Comparison of ENCODE assay signal across 35 cellular contexts in the genomic region with DNA sequence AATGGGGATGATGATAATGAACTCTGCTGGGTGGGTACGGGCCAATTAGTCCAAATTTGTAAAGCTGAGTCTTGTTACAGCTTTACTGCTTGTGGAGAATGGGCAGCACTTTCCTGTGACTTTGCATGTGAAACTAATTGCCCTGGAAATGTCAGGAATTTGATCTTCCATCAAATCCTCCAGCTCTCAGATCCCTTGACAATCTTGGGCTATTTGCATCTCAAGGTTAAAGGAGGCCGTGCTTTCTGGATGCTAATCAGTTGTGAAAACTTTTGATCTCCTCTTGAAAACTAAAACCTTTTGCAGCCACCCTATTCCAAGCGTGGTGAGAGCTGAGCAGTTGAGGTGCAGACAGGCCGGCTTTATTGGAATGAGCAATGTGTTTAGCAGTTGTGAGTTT.
DNase-seq lines count a peak whose midpoint lies in the region; ATAC-seq, FAIRE-seq and TF ChIP-seq lines count a peak whose summit lies in the region.
"Had no signal": no experiment of that assay in that cellular context is flagged by ENCODE, and none has a peak within 500 bp of the region (broad histone marks: within the 10 kb centered on the region; RNA-seq: fewer than 3 reads in every experiment).

No MANE protein-coding gene starts in this region.

- H3K9ac ChIP-seq in HepG2 (ENCODE audit: insufficient read depth, low read depth, low read length) (no peak overlapping the region), endodermal cell (ENCODE audit: extremely low read depth, low read length, poor library complexity, severe bottlenecking) (no peak overlapping the region), mucosa of rectum (ENCODE audit: low read depth in 1 of 2, low read length in 2 of 2) (no peak overlapping the region)
- H3K9ac ChIP-seq: KMS-11 had no signal

- H3K27ac ChIP-seq in HepG2 (ENCODE audit: extremely low read length, insufficient read depth, low read length) (no peak overlapping the region), right lobe of liver (peak overlapping the region in 1 of 3 donors; percentile 67), endodermal cell (ENCODE audit: low read depth, low read length) (no peak overlapping the region), mucosa of rectum (ENCODE audit: low read depth in 2 of 2, low read length in 2 of 2) (peak overlapping the region; percentile 17 to 73)
- H3K27ac ChIP-seq: 22Rv1, adrenal gland, C4-2B, dorsolateral prefrontal cortex, heart right ventricle, KMS-11, neutrophil had no signal

- peak overlapping the region; percentile 64 for H3K27ac Mint-ChIP-seq in endodermal cell
- H3K27ac Mint-ChIP-seq: activated CD4-positive, alpha-beta memory T cell treated with anti-CD3 and anti-CD28 coated beads, Interleukin-2, amount 10 ng/mL, durations not matched to agents 7 days and 5 days; activated naive CD4-positive, alpha-beta T cell treated with anti-CD3 and anti-CD28 coated beads for 36 hours; activated T-helper 1 cell treated with anti-CD3 and anti-CD28 coated beads, Interleukin-12 subunit alpha, Interleukin-12 subunit beta, Interleukin-2, Interleukin-4 antibody, amounts not matched to agents 30 ng/mL and 10 ng/mL and 1 ng/mL, durations not matched to agents 14 hours and 24 hours and 36 hours; immature natural killer cell; stimulated activated effector memory CD8-positive, alpha-beta T cell treated with anti-CD3 and anti-CD28 coated beads, Interleukin-12 subunit alpha, Interleukin-12 subunit beta, amount 100 ng/mL, for 72 hours had no signal

- H3K79me2 ChIP-seq in HepG2 (ENCODE audit: insufficient read depth, low read length), result no peaks in the 10 kb centered on the region

- in situ Hi-C loops in HepG2 (cut with HindIII; ENCODE audit: extremely low pct_ligation_motif_present, low pct_unique_long_range_greater_than_20kb), result no loop called here

- H3K4me1 Mint-ChIP-seq in endodermal cell, result peaks cover 44% of the 10 kb centered on the region
- H3K4me1 Mint-ChIP-seq: immature natural killer cell had no signal

- no peaks in the 10 kb centered on the region for H3K9me3 Mint-ChIP-seq in endodermal cell
- H3K9me3 Mint-ChIP-seq: activated CD4-positive, alpha-beta memory T cell treated with anti-CD3 and anti-CD28 coated beads, Interleukin-2, amount 10 ng/mL, durations not matched to agents 7 days and 5 days; activated naive CD4-positive, alpha-beta T cell treated with anti-CD3 and anti-CD28 coated beads for 36 hours; activated T-helper 1 cell treated with anti-CD3 and anti-CD28 coated beads, Interleukin-12 subunit alpha, Interleukin-12 subunit beta, Interleukin-2, Interleukin-4 antibody, amounts not matched to agents 30 ng/mL and 10 ng/mL and 1 ng/mL, durations not matched to agents 14 hours and 24 hours and 36 hours; brain; stimulated activated effector memory CD8-positive, alpha-beta T cell treated with anti-CD3 and anti-CD28 coated beads, Interleukin-12 subunit alpha, Interleukin-12 subunit beta, amount 100 ng/mL, for 72 hours had no signal

- DNase-seq in HepG2 (ENCODE audit: low spot score) (no peak), right lobe of liver (no peak), endodermal cell (peak; percentile 73), dedifferentiated amniotic fluid mesenchymal stem cell (ENCODE audit: extremely low spot score) (no peak), NAMALWA (ENCODE audit: low spot score) (no peak)
- no peak for DNase-seq in stimulated activated CD4-positive, alpha-beta T cell treated with anti-CD3 and anti-CD28 coated beads, Interleukin-4, amount 100 ng/mL, for 1 hour
- DNase-seq: activated CD4-positive, alpha-beta memory T cell treated with anti-CD3 and anti-CD28 coated beads, Interleukin-2, amount 10 ng/mL, durations not matched to agents 7 days and 5 days; activated CD8-positive, alpha-beta memory T cell treated with anti-CD3 and anti-CD28 coated beads, Interleukin-2, amount 50 U/mL, for 4 hours; activated naive CD4-positive, alpha-beta T cell treated with anti-CD3 and anti-CD28 coated beads for 36 hours; adrenal gland; cerebellar nuclear complex; COR-L47; dorsolateral prefrontal cortex; heart right ventricle; immature natural killer cell; mammary epithelial cell; MG63; NCI-H1105 treated with DMSO at 0.1 percent for 48 hours; NCI-H2029; NCI-H526 treated with DMSO at 0.1 percent for 48 hours; Right ventricle myocardium superior; stimulated activated CD4-positive, alpha-beta T cell treated with anti-CD3 and anti-CD28 coated beads, Interleukin-15, amount 100 ng/mL, for 24 hours; trophoblast cell had no signal

- no peaks in the 10 kb centered on the region for H3K27me3 Mint-ChIP-seq in endodermal cell (ENCODE audit: insufficient read depth)
- H3K27me3 Mint-ChIP-seq: brain had no signal

- POLR2A ChIA-PET in HepG2 (lab: Yijun Ruan, JAX), result no interaction called here

- no peak for FAIRE-seq in HepG2 (lab: Jason Lieb, UNC)
- FAIRE-seq: frontal cortex, HTR-8/SVneo had no signal

- TF ChIP-seq CTCF in HepG2 (CRISPR knock-in tag; IDR thresholded peaks at IDR 0.05) (no peak), right lobe of liver (IDR thresholded peaks at IDR 0.05) (no peak), endodermal cell (conservative IDR thresholded peaks at IDR 0.05) (no peak)

- no peak overlapping the region for H2AFZ ChIP-seq in HepG2 (ENCODE audit: low read length)

- H3K4me1 ChIP-seq in HepG2 (ENCODE audit: insufficient read depth, low read length) (peaks cover 24% of the 10 kb centered on the region), right lobe of liver (peaks cover 0 to 26% (median 3%) of the 10 kb centered on the region in 4 donors), endodermal cell (ENCODE audit: control insufficient read depth, insufficient read depth, low read length) (peaks cover 20% of the 10 kb centered on the region), mucosa of rectum (ENCODE audit: control insufficient read depth in 2 of 2, insufficient read depth in 2 of 2, low read length in 2 of 2) (peaks cover 3 to 25% of the 10 kb centered on the region in 2 donors)
- H3K4me1 ChIP-seq: adrenal gland had no signal

- no peak for TF ChIP-seq RAD21 in HepG2 (CRISPR knock-in tag; IDR thresholded peaks at IDR 0.05)

- no peaks in the 10 kb centered on the region; a peak in 1 of 5 replicates for H3K27me3 ChIP-seq in HepG2 (ENCODE audit: control insufficient read depth in 1 of 2, insufficient read depth in 2 of 2, low read length in 2 of 2)
- no peaks in the 10 kb centered on the region for H3K27me3 ChIP-seq in right lobe of liver
- peaks cover 5% of the 10 kb centered on the region for H3K27me3 ChIP-seq in endodermal cell (ENCODE audit: control insufficient read depth, insufficient read depth, low read length, poor library complexity, severe bottlenecking)
- no peaks in the 10 kb centered on the region for H3K27me3 ChIP-seq in mucosa of rectum (ENCODE audit: control insufficient read depth in 2 of 2, insufficient read depth in 2 of 2, low read length in 2 of 2)
- H3K27me3 ChIP-seq: adrenal gland, heart right ventricle, MG63, neutrophil had no signal

- intact Hi-C loops in HepG2 (cut with micrococcal nuclease; ENCODE audit: unreplicated experiment) (no loop called here), right lobe of liver (cut with DNase I) (no loop called here)

- no TSS peak for BruUV-seq in HepG2 (replicated peaks; lab: Mats Ljungman, UMichigan)

- peak; percentile 20; the same call in 2 of the 3 replicates for ATAC-seq in HepG2
- ATAC-seq in right lobe of liver, result no peak
- ATAC-seq in HG03175 (IDR thresholded peaks at IDR 0.05; ENCODE audit: unreplicated experiment), result no peak
- ATAC-seq: Panc1; stimulated activated effector memory CD8-positive, alpha-beta T cell treated with anti-CD3 and anti-CD28 coated beads, Interleukin-12 subunit alpha, Interleukin-12 subunit beta, amount 100 ng/mL, for 72 hours had no signal

- H3K9me3 ChIP-seq in HepG2 (ENCODE audit: low read length) (no peaks in the 10 kb centered on the region), right lobe of liver (no peaks in the 10 kb centered on the region), endodermal cell (ENCODE audit: control insufficient read depth, low read length) (no peaks in the 10 kb centered on the region), mucosa of rectum (ENCODE audit: control insufficient read depth in 2 of 2, low read length in 2 of 2) (no peaks in the 10 kb centered on the region)
- H3K9me3 ChIP-seq: adrenal gland, heart right ventricle, MG63, neutrophil had no signal

- peak overlapping the region; percentile 10 for H3K4me3 Mint-ChIP-seq in endodermal cell
- H3K4me3 Mint-ChIP-seq: activated CD4-positive, alpha-beta memory T cell treated with anti-CD3 and anti-CD28 coated beads, Interleukin-2, amount 10 ng/mL, durations not matched to agents 7 days and 5 days; activated naive CD4-positive, alpha-beta T cell treated with anti-CD3 and anti-CD28 coated beads for 36 hours; activated T-helper 1 cell treated with anti-CD3 and anti-CD28 coated beads, Interleukin-12 subunit alpha, Interleukin-12 subunit beta, Interleukin-2, Interleukin-4 antibody, amounts not matched to agents 30 ng/mL and 10 ng/mL and 1 ng/mL, durations not matched to agents 14 hours and 24 hours and 36 hours; brain; immature natural killer cell; stimulated activated effector memory CD8-positive, alpha-beta T cell treated with anti-CD3 and anti-CD28 coated beads, Interleukin-12 subunit alpha, Interleukin-12 subunit beta, amount 100 ng/mL, for 72 hours had no signal

- no peak for TF ChIP-seq POLR2A in HepG2 (IDR thresholded peaks at IDR 0.05; ENCODE audit: insufficient read depth in 1 of 2, low read depth in 2 of 2, low read length in 2 of 2)
- TF ChIP-seq POLR2A in right lobe of liver (IDR thresholded peaks at IDR 0.05), result no peak

- no peaks in the 10 kb centered on the region for H4K20me1 ChIP-seq in HepG2 (ENCODE audit: insufficient read depth, low read length)

- H3K36me3 ChIP-seq in HepG2 (replicated peaks in 1 of 2; ENCODE audit: control insufficient read depth in 1 of 2, insufficient read depth in 2 of 2, low read length in 2 of 2) (no peaks in the 10 kb centered on the region), right lobe of liver (no peaks in the 10 kb centered on the region), endodermal cell (ENCODE audit: control insufficient read depth, insufficient read depth, low read length) (no peaks in the 10 kb centered on the region), mucosa of rectum (ENCODE audit: control insufficient read depth in 2 of 2, insufficient read depth in 2 of 2, low read length in 2 of 2) (no peaks in the 10 kb centered on the region)
- H3K36me3 ChIP-seq: adrenal gland, heart right ventricle, MG63, neutrophil had no signal

- H3K4me2 ChIP-seq in HepG2 (ENCODE audit: low read depth, low read length), result 0 out of 2 replicates have a peak overlapping the region, but pooled peaks have one; percentile 14
- H3K4me2 ChIP-seq: KMS-11 had no signal

- H3K36me3 Mint-ChIP-seq in endodermal cell (ENCODE audit: low read depth), result no peaks in the 10 kb centered on the region
- H3K36me3 Mint-ChIP-seq: brain; immature natural killer cell; stimulated activated effector memory CD8-positive, alpha-beta T cell treated with anti-CD3 and anti-CD28 coated beads, Interleukin-12 subunit alpha, Interleukin-12 subunit beta, amount 100 ng/mL, for 72 hours had no signal

- H3K4me3 ChIP-seq in HepG2 (replicated peaks in 1 of 3; ENCODE audit: insufficient read depth in 1 of 3, low read depth in 2 of 3, low read length in 3 of 3) (no peak overlapping the region), right lobe of liver (no peak overlapping the region), endodermal cell (ENCODE audit: low read length) (no peak overlapping the region), mucosa of rectum (ENCODE audit: low read length in 2 of 2) (no peak overlapping the region)
- H3K4me3 ChIP-seq: adrenal gland, dorsolateral prefrontal cortex, heart right ventricle, MG63 had no signal

- 53% methylated on average over 4 of the region's 4 CpGs for WGBS in HepG2 (ENCODE audit: low lambda C conversion rate)
- WGBS in right lobe of liver (ENCODE audit: insufficient coverage, low coverage, low lambda C conversion rate, missing lambda C conversion rate), result 67% methylated on average over 2 of the region's 4 CpGs
- WGBS in endodermal cell (ENCODE audit: insufficient coverage in 1 of 2, insufficient read length in 1 of 2), 2 experiments, result 11 to 20% methylated on average over 2 to 4 of the region's 4 CpGs

- TF ChIP-seq EP300 in HepG2 (IDR thresholded peaks at IDR 0.05; ENCODE audit: low read depth in 2 of 2, low read length in 2 of 2), result no peak
- no peak for TF ChIP-seq EP300 in HepG2 (CRISPR knock-in tag; IDR thresholded peaks at IDR 0.05; ENCODE audit: borderline replicate concordance)

- CTCF ChIA-PET in HepG2 (lab: Yijun Ruan, JAX; ENCODE audit: low intra/inter-chr PET ratio, low total read pairs), result interaction anchor here (1.2 kb wide), 1 partner anchor 12 kb away, joined by 3 read pairs; no protein-coding TSS in a partner anchor

Comparison
In these comparisons a context has a peak if more than half of its experiments do, and no peak if none do; other contexts are left out.
1. H3K27ac ChIP-seq: peak in mucosa of rectum (2 of 2); none in HepG2 (single experiment) and endodermal cell (single experiment).